1 cellular context compared by ENCODE assay signal in genomic region chr7:73674468-73675124, GRCh38.
A peak's percentile ranks its signal among the peaks of the same experiment; 100 is the strongest.
TF ChIP-seq lines count a peak whose summit lies in the region.

No MANE protein-coding gene starts in this region.

TF ChIP-seq in K562, 482 proteins besides CTCF, POLR2A, EP300 and RAD21:
- peak; percentile 71 for TF ChIP-seq RFX1 (IDR thresholded peaks at IDR 0.05)
- no peak for TF ChIP-seq CEBPB (tag; IDR thresholded peaks at IDR 0.05)
